In genomic region chr21:37365657-37366487, GRCh38 we compare ENCODE assay signal across 8 cellular contexts.
DNase-seq lines count a peak whose midpoint lies in the region; ATAC-seq and TF ChIP-seq lines count a peak whose summit lies in the region.

No MANE protein-coding gene starts in this region.

- H3K4me3 Mint-ChIP-seq in stimulated activated naive CD8-positive, alpha-beta T cell treated with anti-CD3 and anti-CD28 coated beads, Interleukin-15, amount 100 ng/mL, for 72 hours = peak overlapping the region; percentile 98 to 99

- H3K9me3 Mint-ChIP-seq in stimulated activated naive CD8-positive, alpha-beta T cell treated with anti-CD3 and anti-CD28 coated beads, Interleukin-15, amount 100 ng/mL, for 72 hours = no peaks in the 10 kb centered on the region

- H3K4me1 ChIP-seq in mucosa of stomach (ENCODE audit: control insufficient read depth, insufficient read depth, low read length) = peaks cover 14% of the 10 kb centered on the region

- in situ Hi-C loops in ACHN (cut with HindIII; ENCODE audit: low pct_ligation_motif_present, low pct_unique_long_range_greater_than_20kb, low sequenced_read_pairs) = no loop called here

- H3K4me1 Mint-ChIP-seq in stimulated activated naive CD8-positive, alpha-beta T cell treated with anti-CD3 and anti-CD28 coated beads, Interleukin-15, amount 100 ng/mL, for 72 hours = peaks cover 27% of the 10 kb centered on the region

- DNase-seq in ACHN (peak; percentile 62), NCI-H526 treated with DMSO at 0.1 percent for 48 hours (lab: John Stamatoyannopoulos, UW) (peak; percentile 36), activated T-cell treated with anti-CD3 and anti-CD28 coated beads for 1 hour (ENCODE audit: low read depth) (peak; percentile 49), erythroblast (lab: John Stamatoyannopoulos, UW) (peak; percentile 81 to 90)
- DNase-seq in stimulated activated naive CD8-positive, alpha-beta T cell treated with anti-CD3 and anti-CD28 coated beads, Interleukin-15, amount 100 ng/mL, for 72 hours = peak; percentile 64

- H3K9ac ChIP-seq in mucosa of stomach (ENCODE audit: low read length) = peak overlapping the region; percentile 94

- peak overlapping the region; percentile 75 for H3K4me3 ChIP-seq in mucosa of stomach (ENCODE audit: low read length)

- peak; percentile 23 for ATAC-seq in GM18861 (IDR thresholded peaks at IDR 0.05; ENCODE audit: unreplicated experiment)
- peak; percentile 12 for ATAC-seq in HG03060 (IDR thresholded peaks at IDR 0.05; ENCODE audit: low read depth, unreplicated experiment)
- ATAC-seq in stimulated activated naive CD8-positive, alpha-beta T cell treated with anti-CD3 and anti-CD28 coated beads, Interleukin-15, amount 100 ng/mL, for 72 hours = peak; percentile 13

- H3K27me3 Mint-ChIP-seq in stimulated activated naive CD8-positive, alpha-beta T cell treated with anti-CD3 and anti-CD28 coated beads, Interleukin-15, amount 100 ng/mL, for 72 hours = no peaks in the 10 kb centered on the region

- H3K36me3 ChIP-seq in mucosa of stomach (ENCODE audit: control insufficient read depth, insufficient read depth, low read length) = no peaks in the 10 kb centered on the region

- TF ChIP-seq POLR2A in erythroblast (IDR thresholded peaks at IDR 0.05; ENCODE audit: low read length) = peak; percentile 83

- no peaks in the 10 kb centered on the region for H3K27me3 ChIP-seq in mucosa of stomach (ENCODE audit: control insufficient read depth, insufficient read depth, low read length)

- peak overlapping the region; percentile 98 to 100 for H3K27ac Mint-ChIP-seq in stimulated activated naive CD8-positive, alpha-beta T cell treated with anti-CD3 and anti-CD28 coated beads, Interleukin-15, amount 100 ng/mL, for 72 hours

- no peaks in the 10 kb centered on the region for H3K9me3 ChIP-seq in mucosa of stomach (ENCODE audit: control insufficient read depth, low read length)

Comparison
In these comparisons a context has a peak if more than half of its experiments do, and no peak if none do; other contexts are left out.
1. Peak in every context shown above with its lines: DNase-seq, ATAC-seq and H3K4me3 ChIP-seq.